ENCODE assay signal across 8 cellular contexts in genomic region chr9:105694320-105694847, GRCh38.
DNase-seq lines count a peak whose midpoint lies in the region; ATAC-seq lines count a peak whose summit lies in the region.

TMEM38B (plus strand) TSS chr9:105694541; CDS start chr9:105694661, 120 bp downstream.

- ATAC-seq in GM18868 (IDR thresholded peaks at IDR 0.05; ENCODE audit: unreplicated experiment) (peak; percentile 73), HG03095 (IDR thresholded peaks at IDR 0.05; ENCODE audit: unreplicated experiment) (peak; percentile 74)

- DNase-seq in AG08396 (ENCODE audit: low spot score) (peak; percentile 98), NCI-H2196 (lab: John Stamatoyannopoulos, UW; ENCODE audit: unreplicated experiment) (peak; percentile 93), cerebellar cortex (ENCODE audit: low spot score) (peak; percentile 69)
- peak; percentile 52 for DNase-seq in activated CD4-positive, CD25-positive, alpha-beta regulatory T cell treated with anti-CD3 and anti-CD28 coated beads, Interleukin-2, amount 50 U/mL, for 16 hours (ENCODE audit: low read depth, low spot score)
- peak; percentile 53 to 75 (median 62) for DNase-seq in stimulated activated CD4-positive, alpha-beta T cell treated with anti-CD3 and anti-CD28 coated beads, Interleukin-1b, Interleukin-23, amount 100 ng/mL, for 24 hours (ENCODE audit: low read depth in 4 of 4, low spot score in 1 of 4)

- H3K27ac ChIP-seq in layer of hippocampus (ENCODE audit: low read depth, low read length) = peak within 1 kb of the TSS; percentile 10

- H3K27me3 ChIP-seq in layer of hippocampus (ENCODE audit: control insufficient read depth, insufficient read depth, low read length) = no peaks in the 10 kb centered on the region

Comparison
In these comparisons a context has a peak if more than half of its experiments do, and no peak if none do; other contexts are left out.
1. Peak in every context shown above with its lines: DNase-seq, ATAC-seq and H3K27ac ChIP-seq.